8 cellular contexts compared by ENCODE assay signal in the genomic region with DNA sequence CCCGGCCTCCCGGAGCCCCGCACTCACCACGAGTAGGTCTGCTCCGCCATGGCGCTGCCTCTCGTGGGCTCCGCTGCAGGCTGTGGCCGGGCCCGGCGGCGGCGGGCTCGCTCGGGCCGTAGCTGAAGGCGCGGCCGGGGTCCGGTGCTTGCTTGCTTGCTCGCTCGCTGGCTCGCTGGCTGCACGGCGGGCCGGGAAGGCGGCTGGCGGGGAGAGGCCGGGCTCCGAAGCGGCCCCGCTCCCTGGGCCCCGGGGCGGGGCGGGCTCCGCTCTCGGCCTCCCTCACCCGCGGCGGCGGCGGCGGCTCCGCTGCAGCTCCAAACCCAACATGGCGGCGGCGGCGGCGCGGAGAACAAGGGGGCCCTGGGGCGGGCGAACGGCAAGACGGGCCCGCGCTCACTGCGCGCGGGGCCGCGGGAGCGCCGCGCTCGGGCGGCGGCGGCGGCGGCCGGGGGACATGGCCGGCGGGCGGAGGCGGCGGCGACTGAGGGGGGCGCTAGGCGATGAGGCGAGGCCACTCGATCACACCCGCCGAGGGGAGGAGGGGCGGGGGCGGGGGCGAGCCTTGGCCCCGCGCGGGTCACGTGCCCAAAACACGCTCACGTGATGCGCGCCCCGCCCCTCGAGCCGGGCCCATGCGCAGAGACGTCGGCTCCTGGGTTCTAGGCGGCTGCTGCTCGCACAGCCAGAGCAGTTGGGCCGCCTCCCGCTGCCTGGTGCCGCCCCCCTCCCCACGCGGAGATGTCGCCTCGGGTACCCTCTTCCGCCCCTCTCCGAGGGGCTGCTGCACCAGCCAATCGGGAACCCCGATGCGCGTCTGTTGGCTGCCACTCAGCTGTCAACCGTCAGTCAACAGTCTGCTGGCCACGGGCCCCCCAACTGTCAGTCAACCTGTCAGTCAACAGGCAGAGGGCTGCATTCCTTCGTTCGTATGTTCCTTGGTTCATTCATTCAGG. TPM values are rescaled to one million over a fixed set of nuclear protein-coding genes. Genes with fewer than 3 reads are reported as not detected.
DNase-seq lines count a peak whose midpoint lies in the region; ATAC-seq lines count a peak whose summit lies in the region.

A gene with protein sequence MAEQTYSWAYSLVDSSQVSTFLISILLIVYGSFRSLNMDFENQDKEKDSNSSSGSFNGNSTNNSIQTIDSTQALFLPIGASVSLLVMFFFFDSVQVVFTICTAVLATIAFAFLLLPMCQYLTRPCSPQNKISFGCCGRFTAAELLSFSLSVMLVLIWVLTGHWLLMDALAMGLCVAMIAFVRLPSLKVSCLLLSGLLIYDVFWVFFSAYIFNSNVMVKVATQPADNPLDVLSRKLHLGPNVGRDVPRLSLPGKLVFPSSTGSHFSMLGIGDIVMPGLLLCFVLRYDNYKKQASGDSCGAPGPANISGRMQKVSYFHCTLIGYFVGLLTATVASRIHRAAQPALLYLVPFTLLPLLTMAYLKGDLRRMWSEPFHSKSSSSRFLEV (minus strand): TSS at position 541 of the 956 bp plus-strand sequence. CDS start 491 bp downstream, at position 50.

- peaks cover 11% of the 10 kb centered on the region for H3K4me1 ChIP-seq in effector memory CD4-positive, alpha-beta T cell (ENCODE audit: control insufficient read depth, insufficient read depth, low read length, poor library complexity, severe bottlenecking)

- H3K4me1 Mint-ChIP-seq in memory B cell, result peaks cover 31% of the 10 kb centered on the region

- H3K27me3 ChIP-seq in effector memory CD4-positive, alpha-beta T cell (replicated peaks; ENCODE audit: control insufficient read depth, insufficient read depth, low read length, poor library complexity, severe bottlenecking), result no peaks in the 10 kb centered on the region

- H3K9me3 Mint-ChIP-seq in memory B cell, result no peaks in the 10 kb centered on the region

- H3K4me3 ChIP-seq in effector memory CD4-positive, alpha-beta T cell (ENCODE audit: insufficient read depth, low read depth, low read length, poor library complexity, severe bottlenecking), result peak within 1 kb of the TSS; percentile 96

- DNase-seq in CMK (ENCODE audit: low read depth) (peak; percentile 80), HT1080 (ENCODE audit: low read depth) (peak; percentile 81), NK-92 (lab: John Stamatoyannopoulos, UW; ENCODE audit: unreplicated experiment) (peak; percentile 13), memory B cell (ENCODE audit: low spot score in 2 of 2) (peak; percentile 86 to 90)
- DNase-seq in activated CD8-positive, alpha-beta memory T cell treated with anti-CD3 and anti-CD28 coated beads for 4 hours (ENCODE audit: low read depth in 2 of 2), result peak; percentile 85 to 88
- peak; percentile 78 to 87 (median 83) for DNase-seq in effector memory CD4-positive, alpha-beta T cell
- peak; percentile 79 to 95 (median 82) for DNase-seq in stimulated activated CD4-positive, alpha-beta T cell treated with anti-CD3 and anti-CD28 coated beads, TNF-alpha, amount 100 ng/mL, for 48 hours (ENCODE audit: low read depth in 3 of 3)

- ATAC-seq in GM21360 (IDR thresholded peaks at IDR 0.05; ENCODE audit: unreplicated experiment), result peak; percentile 64
- ATAC-seq in memory B cell (ENCODE audit: low read depth), result peak; percentile 84

- H3K36me3 ChIP-seq in effector memory CD4-positive, alpha-beta T cell (ENCODE audit: control insufficient read depth, insufficient read depth, low read length), result no peaks in the 10 kb centered on the region

- H3K4me3 Mint-ChIP-seq in memory B cell, result peak within 1 kb of the TSS; percentile 96

- no peaks in the 10 kb centered on the region for H3K27me3 Mint-ChIP-seq in memory B cell

- H3K27ac ChIP-seq in effector memory CD4-positive, alpha-beta T cell (ENCODE audit: insufficient read depth, low read length, poor library complexity, severe bottlenecking), result peak within 1 kb of the TSS; percentile 86

- H3K36me3 Mint-ChIP-seq in memory B cell, result peaks cover 5% of the 10 kb centered on the region

- H3K27ac Mint-ChIP-seq in memory B cell, result peak within 1 kb of the TSS; percentile 77

- no peaks in the 10 kb centered on the region for H3K9me3 ChIP-seq in effector memory CD4-positive, alpha-beta T cell (ENCODE audit: control insufficient read depth, low read length)

RNA-seq across cellular contexts. Expression of the gene that starts here (rescaled TPM):
- 3.6 and 17.0 TPM in 2 replicates for total RNA-seq in HT1080 (2014; rRNA removed; shearing (Covaris generic))
- 57.2 and 57.7 TPM in 2 replicates for polyA plus RNA-seq in HT1080 (2015; cell fraction: cytosol; rRNA removed)
- polyA plus RNA-seq in HT1080 (2015; cell fraction: nucleus; rRNA removed), result 17.5 and 30.9 TPM in 2 replicates

Comparison
In these comparisons a context has a peak if more than half of its experiments do, and no peak if none do; other contexts are left out.
1. Peak in every context shown above with its lines: DNase-seq, ATAC-seq, H3K4me3 ChIP-seq and H3K27ac ChIP-seq.
2. DNase-seq: peak in every context shown above with its lines; median percentile 88 in memory B cell; 86 in activated CD8-positive, alpha-beta memory T cell treated with anti-CD3 and anti-CD28 coated beads for 4 hours; 83 in effector memory CD4-positive, alpha-beta T cell; 82 in stimulated activated CD4-positive, alpha-beta T cell treated with anti-CD3 and anti-CD28 coated beads, TNF-alpha, amount 100 ng/mL, for 48 hours; 81 in HT1080; 80 in CMK; 13 in NK-92.